1 cellular context compared by ENCODE assay signal in the genomic region with DNA sequence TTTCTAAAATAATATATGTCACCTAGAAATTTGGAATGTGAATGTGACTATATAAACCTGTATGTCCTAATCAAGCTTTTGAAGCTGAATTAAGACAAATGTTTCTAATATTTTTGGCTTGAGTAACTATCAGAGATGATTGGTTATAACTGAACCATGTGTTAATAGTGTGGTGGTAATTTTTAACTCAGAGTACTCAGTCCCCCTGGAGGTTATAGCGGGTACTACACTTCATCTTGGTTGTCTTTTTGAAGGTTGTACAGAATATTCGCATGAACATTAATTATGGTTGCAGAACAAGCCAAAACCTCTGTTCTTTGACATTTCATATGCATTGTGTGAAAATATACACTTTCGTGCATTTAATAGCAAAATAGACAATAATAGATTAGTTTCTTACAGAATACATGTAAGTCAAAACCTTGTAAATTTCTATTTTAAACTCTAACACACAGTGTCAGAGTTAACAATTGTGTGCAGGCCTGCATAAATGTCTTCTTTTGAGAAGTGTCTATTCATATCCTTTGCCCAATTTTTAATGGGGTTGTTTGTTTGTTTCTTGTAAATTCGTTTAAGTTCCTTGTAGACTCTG.
A peak's percentile ranks its signal among the peaks of the same experiment; 100 is the strongest.
TF ChIP-seq lines count a peak whose summit lies in the region.

No MANE protein-coding gene starts in this region.

TF ChIP-seq in K562, 482 proteins besides CTCF, POLR2A, EP300 and RAD21 (continued from another document):
- TF ChIP-seq, protein P1, sequence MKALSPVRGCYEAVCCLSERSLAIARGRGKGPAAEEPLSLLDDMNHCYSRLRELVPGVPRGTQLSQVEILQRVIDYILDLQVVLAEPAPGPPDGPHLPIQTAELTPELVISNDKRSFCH (CRISPR knock-in tag; IDR thresholded peaks at IDR 0.05): no peak
- TF ChIP-seq, protein P1 (tag; IDR thresholded peaks at IDR 0.05): no peak
- TF ChIP-seq EHMT2 (IDR thresholded peaks at IDR 0.05) (no peak), CBX3 (IDR thresholded peaks at IDR 0.05; ENCODE audit: borderline replicate concordance in 1 of 2, low read length in 2 of 2) (0 out of 3 replicates have a peak, but pooled peaks of 1 of the 2 experiments have one; percentile 32), NONO (IDR thresholded peaks at IDR 0.05; ENCODE audit: low read depth in 2 of 2, low read length in 1 of 2) (no peak), PHB2 (IDR thresholded peaks at IDR 0.05; ENCODE audit: low read depth) (no peak), ZNF586 (CRISPR knock-in tag; conservative IDR thresholded peaks at IDR 0.05) (no peak), ZEB2 (IDR thresholded peaks at IDR 0.05) (no peak), GATAD2A (IDR thresholded peaks at IDR 0.05) (no peak), EP400 (IDR thresholded peaks at IDR 0.05) (peak; percentile 28; the same call in 1 of the 2 replicates), EWSR1 (IDR thresholded peaks at IDR 0.05; ENCODE audit: borderline replicate concordance, low read depth, partially characterized antibody) (no peak)
- TF ChIP-seq, protein P2, sequence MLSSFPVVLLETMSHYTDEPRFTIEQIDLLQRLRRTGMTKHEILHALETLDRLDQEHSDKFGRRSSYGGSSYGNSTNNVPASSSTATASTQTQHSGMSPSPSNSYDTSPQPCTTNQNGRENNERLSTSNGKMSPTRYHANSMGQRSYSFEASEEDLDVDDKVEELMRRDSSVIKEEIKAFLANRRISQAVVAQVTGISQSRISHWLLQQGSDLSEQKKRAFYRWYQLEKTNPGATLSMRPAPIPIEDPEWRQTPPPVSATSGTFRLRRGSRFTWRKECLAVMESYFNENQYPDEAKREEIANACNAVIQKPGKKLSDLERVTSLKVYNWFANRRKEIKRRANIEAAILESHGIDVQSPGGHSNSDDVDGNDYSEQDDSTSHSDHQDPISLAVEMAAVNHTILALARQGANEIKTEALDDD (IDR thresholded peaks at IDR 0.05): peak; percentile 73
- TF ChIP-seq, protein P3, sequence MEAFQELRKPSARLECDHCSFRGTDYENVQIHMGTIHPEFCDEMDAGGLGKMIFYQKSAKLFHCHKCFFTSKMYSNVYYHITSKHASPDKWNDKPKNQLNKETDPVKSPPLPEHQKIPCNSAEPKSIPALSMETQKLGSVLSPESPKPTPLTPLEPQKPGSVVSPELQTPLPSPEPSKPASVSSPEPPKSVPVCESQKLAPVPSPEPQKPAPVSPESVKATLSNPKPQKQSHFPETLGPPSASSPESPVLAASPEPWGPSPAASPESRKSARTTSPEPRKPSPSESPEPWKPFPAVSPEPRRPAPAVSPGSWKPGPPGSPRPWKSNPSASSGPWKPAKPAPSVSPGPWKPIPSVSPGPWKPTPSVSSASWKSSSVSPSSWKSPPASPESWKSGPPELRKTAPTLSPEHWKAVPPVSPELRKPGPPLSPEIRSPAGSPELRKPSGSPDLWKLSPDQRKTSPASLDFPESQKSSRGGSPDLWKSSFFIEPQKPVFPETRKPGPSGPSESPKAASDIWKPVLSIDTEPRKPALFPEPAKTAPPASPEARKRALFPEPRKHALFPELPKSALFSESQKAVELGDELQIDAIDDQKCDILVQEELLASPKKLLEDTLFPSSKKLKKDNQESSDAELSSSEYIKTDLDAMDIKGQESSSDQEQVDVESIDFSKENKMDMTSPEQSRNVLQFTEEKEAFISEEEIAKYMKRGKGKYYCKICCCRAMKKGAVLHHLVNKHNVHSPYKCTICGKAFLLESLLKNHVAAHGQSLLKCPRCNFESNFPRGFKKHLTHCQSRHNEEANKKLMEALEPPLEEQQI (IDR thresholded peaks at IDR 0.05): peak; percentile 73
